Comparison of ENCODE assay signal across 36 cellular contexts in the genomic region with DNA sequence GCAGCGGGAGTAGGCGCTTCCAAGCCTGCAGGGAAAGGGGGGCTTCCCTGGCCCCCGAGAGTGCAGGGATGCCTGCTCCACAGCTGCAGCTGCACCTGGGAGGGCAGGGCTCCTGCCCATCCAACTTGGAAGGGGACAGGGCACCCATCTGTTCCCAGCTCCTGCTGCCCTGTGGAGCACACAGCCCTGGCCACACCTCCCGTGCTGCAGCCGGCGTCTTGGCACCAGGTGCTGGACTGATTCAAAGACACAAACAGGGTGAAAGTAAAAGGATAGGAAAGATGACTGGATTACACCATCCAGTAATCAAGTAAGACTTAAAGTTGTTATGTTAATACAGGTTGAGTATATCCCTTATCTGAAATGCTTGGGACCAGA.
"Had no signal": no experiment of that assay in that cellular context is flagged by ENCODE, and none has a peak within 500 bp of the region (broad histone marks: within the 10 kb centered on the region; RNA-seq: fewer than 3 reads in every experiment).

No MANE protein-coding gene starts in this region.

- H3K4me1 ChIP-seq: adrenal gland, body of pancreas, esophagus squamous epithelium, gastroesophageal sphincter, heart right ventricle had no signal

- H3K9me3 ChIP-seq: adrenal gland, body of pancreas, gastroesophageal sphincter had no signal

- H3K4me3 ChIP-seq: adrenal gland, body of pancreas, esophagus squamous epithelium, gastroesophageal sphincter, heart right ventricle, hepatocyte had no signal

- H2AFZ ChIP-seq: hepatocyte had no signal

- H3K4me3 Mint-ChIP-seq: activated CD8-positive, alpha-beta T cell treated with anti-CD3 and anti-CD28 coated beads for 36 hours; activated naive CD4-positive, alpha-beta T cell treated with anti-CD3 and anti-CD28 coated beads for 36 hours; activated naive CD4-positive, alpha-beta T cell treated with anti-CD3 and anti-CD28 coated beads, Interleukin-2, amount 50 U/mL, for 24 hours; activated naive CD8-positive, alpha-beta T cell treated with anti-CD3 and anti-CD28 coated beads for 36 hours; activated naive CD8-positive, alpha-beta T cell treated with anti-CD3 and anti-CD28 coated beads, Interleukin-2, amount 50 U/mL, for 24 hours; activated T-helper 1 cell treated with anti-CD3 and anti-CD28 coated beads, Interleukin-12 subunit alpha, Interleukin-12 subunit beta, Interleukin-2, Interleukin-4 antibody, amounts not matched to agents 30 ng/mL and 10 ng/mL and 1 ng/mL, durations not matched to agents 14 hours and 24 hours and 36 hours; WTC11 had no signal

- ATAC-seq: activated CD8-positive, alpha-beta T cell treated with anti-CD3 and anti-CD28 coated beads for 36 hours; activated naive CD8-positive, alpha-beta T cell treated with anti-CD3 and anti-CD28 coated beads, Interleukin-2, amount 50 U/mL, for 24 hours; body of pancreas; effector memory CD8-positive, alpha-beta T cell; gastroesophageal sphincter had no signal

- H3K27ac Mint-ChIP-seq: activated CD8-positive, alpha-beta T cell treated with anti-CD3 and anti-CD28 coated beads for 36 hours; activated naive CD4-positive, alpha-beta T cell treated with anti-CD3 and anti-CD28 coated beads for 36 hours; activated naive CD4-positive, alpha-beta T cell treated with anti-CD3 and anti-CD28 coated beads, Interleukin-2, amount 50 U/mL, for 24 hours; activated naive CD8-positive, alpha-beta T cell treated with anti-CD3 and anti-CD28 coated beads for 36 hours; activated naive CD8-positive, alpha-beta T cell treated with anti-CD3 and anti-CD28 coated beads, Interleukin-2, amount 50 U/mL, for 24 hours; activated T-helper 1 cell treated with anti-CD3 and anti-CD28 coated beads, Interleukin-12 subunit alpha, Interleukin-12 subunit beta, Interleukin-2, Interleukin-4 antibody, amounts not matched to agents 30 ng/mL and 10 ng/mL and 1 ng/mL, durations not matched to agents 14 hours and 24 hours and 36 hours; activated T-helper 2 cell treated with anti-CD3 and anti-CD28 coated beads, Interferon-gamma antibody, Interleukin-2, Interleukin-4, amounts not matched to agents 10 μg/mL and 5 μg/mL and 100 μg/mL, durations not matched to agents 14 hours and 24 hours and 36 hours; WTC11 had no signal

- H3K27me3 Mint-ChIP-seq: activated CD8-positive, alpha-beta T cell treated with anti-CD3 and anti-CD28 coated beads for 36 hours; activated naive CD4-positive, alpha-beta T cell treated with anti-CD3 and anti-CD28 coated beads, Interleukin-2, amount 50 U/mL, for 24 hours; activated naive CD8-positive, alpha-beta T cell treated with anti-CD3 and anti-CD28 coated beads for 36 hours; activated naive CD8-positive, alpha-beta T cell treated with anti-CD3 and anti-CD28 coated beads, Interleukin-2, amount 50 U/mL, for 24 hours; effector memory CD8-positive, alpha-beta T cell had no signal

- FAIRE-seq: endometrium, endothelial cell of umbilical vein had no signal

- H3K27me3 ChIP-seq: adrenal gland, body of pancreas, esophagus squamous epithelium, gastroesophageal sphincter, heart right ventricle, hepatocyte had no signal

- H3K27ac ChIP-seq: adrenal gland, body of pancreas, epithelial cell of prostate, esophagus squamous epithelium, gastroesophageal sphincter, heart right ventricle, hepatocyte, VCaP had no signal

- DNase-seq: activated CD4-positive, alpha-beta T cell treated with anti-CD3 and anti-CD28 coated beads for 1 hour; activated CD4-positive, alpha-beta T cell treated with anti-CD3 and anti-CD28 coated beads for 4 hours; activated CD4-positive, alpha-beta T cell treated with anti-CD3 and anti-CD28 coated beads, Interleukin-2, amount 50 U/mL, for 1 hour; activated CD4-positive, alpha-beta T cell treated with anti-CD3 and anti-CD28 coated beads, Interleukin-2, amount 50 U/mL, for 48 hours; activated CD8-positive, alpha-beta memory T cell treated with anti-CD3 and anti-CD28 coated beads for 24 hours; activated CD8-positive, alpha-beta memory T cell treated with anti-CD3 and anti-CD28 coated beads, Interleukin-2, amount 50 U/mL, for 4 hours; activated CD8-positive, alpha-beta T cell treated with anti-CD3 and anti-CD28 coated beads for 36 hours; activated effector memory CD4-positive, alpha-beta T cell treated with anti-CD3 and anti-CD28 coated beads, Interleukin-2, amount 50 U/mL, for 16 hours; activated naive CD4-positive, alpha-beta T cell treated with anti-CD3 and anti-CD28 coated beads for 36 hours; activated naive CD8-positive, alpha-beta T cell treated with anti-CD3 and anti-CD28 coated beads for 36 hours; activated naive CD8-positive, alpha-beta T cell treated with anti-CD3 and anti-CD28 coated beads, Interleukin-2, amount 50 U/mL, for 24 hours; activated T-cell treated with anti-CD3 and anti-CD28 coated beads, Interleukin-2, amount 50 U/mL, for 1 hour; activated T-cell treated with anti-CD3 and anti-CD28 coated beads, Interleukin-2, amount 50 U/mL, for 48 hours; adrenal gland; amygdala; aorta; body of pancreas; cerebellar nuclear complex; cortex of kidney; dermis blood vessel endothelial cell; effector CD4-positive, alpha-beta T cell; effector memory CD8-positive, alpha-beta T cell; esophagus squamous epithelium; foreskin melanocyte; heart right ventricle; T-helper 2 cell had no signal

- H3K4me2 ChIP-seq: hepatocyte had no signal
